In genomic region chr2:41779873-41780272, GRCh38 we compare ENCODE assay signal across 1 cellular context.
TF ChIP-seq lines count a peak whose summit lies in the region.

No MANE protein-coding gene starts in this region.

TF ChIP-seq in GM23338, 12 proteins besides CTCF, POLR2A, EP300 and RAD21 (continued from another document):
- TF ChIP-seq ZNF462 (CRISPR knock-in tag; IDR thresholded peaks at IDR 0.05) (no peak), ZNF114 (CRISPR knock-in tag; IDR thresholded peaks at IDR 0.05) (no peak), JUNB (IDR thresholded peaks at IDR 0.05; ENCODE audit: unreplicated experiment) (no peak), POLR2AphosphoS5 (IDR thresholded peaks at IDR 0.05; ENCODE audit: low read depth) (no peak), CREB1 (CRISPR knock-in tag; IDR thresholded peaks at IDR 0.05; ENCODE audit: low read depth) (no peak), EZH2 (IDR thresholded peaks at IDR 0.05; ENCODE audit: low read depth, unreplicated experiment) (no peak), NANOG (IDR thresholded peaks at IDR 0.05; ENCODE audit: borderline replicate concordance) (no peak), ETS1 (IDR thresholded peaks at IDR 0.05) (no peak), REST (IDR thresholded peaks at IDR 0.05; ENCODE audit: unreplicated experiment) (no peak)
